In genomic region chr22:35418088-35418487, GRCh38 we compare ENCODE assay signal across 1 cellular context.
TF ChIP-seq lines count a peak whose summit lies in the region.

No MANE protein-coding gene starts in this region.

TF ChIP-seq in WTC11, 78 proteins besides CTCF, POLR2A, EP300 and RAD21 (continued from another document):
- TF ChIP-seq AFF4 (CRISPR knock-in tag; IDR thresholded peaks at IDR 0.05; ENCODE audit: borderline replicate concordance): no peak
- TF ChIP-seq ZNF671 (CRISPR knock-in tag; IDR thresholded peaks at IDR 0.05): no peak
